Comparison of ENCODE assay signal across 26 cellular contexts in genomic region chr18:6504605-6505510, GRCh38.
DNase-seq lines count a peak whose midpoint lies in the region; ATAC-seq and TF ChIP-seq lines count a peak whose summit lies in the region.
"Had no signal": no experiment of that assay in that cellular context is flagged by ENCODE, and none has a peak within 500 bp of the region (broad histone marks: within the 10 kb centered on the region; RNA-seq: fewer than 3 reads in every experiment).

No MANE protein-coding gene starts in this region.

- H3K36me3 Mint-ChIP-seq in nephron progenitor cell (ENCODE audit: low read depth) = no peaks in the 10 kb centered on the region
- H3K36me3 Mint-ChIP-seq: CD14-positive monocyte; CD8-positive, alpha-beta memory T cell had no signal

- intact Hi-C loops in esophagus squamous epithelium (cut with DNase I) = no loop called here

- H3K27ac ChIP-seq in coronary artery = no peak overlapping the region
- H3K27ac ChIP-seq in esophagus squamous epithelium = no peak overlapping the region

- no peaks in the 10 kb centered on the region for H3K36me3 ChIP-seq in esophagus squamous epithelium
- H3K36me3 ChIP-seq: BE2C, HAP-1 had no signal

- H3K27ac Mint-ChIP-seq in nephron progenitor cell = peak overlapping the region; percentile 60
- H3K27ac Mint-ChIP-seq: CD14-positive monocyte; CD8-positive, alpha-beta memory T cell; GM23338 had no signal

- H3K9me3 ChIP-seq in esophagus squamous epithelium = no peaks in the 10 kb centered on the region
- H3K9me3 ChIP-seq: BE2C, HAP-1 had no signal

- no peak for ATAC-seq in HG03378 (IDR thresholded peaks at IDR 0.05; ENCODE audit: unreplicated experiment)
- ATAC-seq: GM12878, GM23338, HepG2, PC-3, SK-N-SH treated with all-trans-retinoic acid at 6 μM for 48 hours had no signal

- 69 to 77% methylated on average over 5 of the region's 5 CpGs for WGBS in esophagus squamous epithelium, 2 donors

- TF ChIP-seq POLR2A in esophagus squamous epithelium (IDR thresholded peaks at IDR 0.05) = no peak

- H3K27me3 ChIP-seq in esophagus squamous epithelium = no peaks in the 10 kb centered on the region
- H3K27me3 ChIP-seq: BE2C had no signal

- H3K27me3 Mint-ChIP-seq in nephron progenitor cell (ENCODE audit: low read depth, poor library complexity) = peaks cover 9% of the 10 kb centered on the region
- H3K27me3 Mint-ChIP-seq: CD8-positive, alpha-beta memory T cell had no signal

- H3K4me1 ChIP-seq in esophagus squamous epithelium = no peaks in the 10 kb centered on the region
- H3K4me1 ChIP-seq: BE2C, HAP-1 had no signal

- no peak for TF ChIP-seq CTCF in nephron progenitor cell (IDR thresholded peaks at IDR 0.05)
- no peak for TF ChIP-seq CTCF in coronary artery (IDR thresholded peaks at IDR 0.05)
- no peak for TF ChIP-seq CTCF in esophagus squamous epithelium (IDR thresholded peaks at IDR 0.05)

- H3K4me3 ChIP-seq in coronary artery = no peak overlapping the region
- H3K4me3 ChIP-seq in esophagus squamous epithelium = no peak overlapping the region
- H3K4me3 ChIP-seq: GM12878, GM23338, HAP-1 had no signal

- DNase-seq in NCI-H69 (lab: John Stamatoyannopoulos, UW) = peak; percentile 28
- peak; percentile 72 for DNase-seq in islet precursor cell
- DNase-seq in nephron progenitor cell = no peak
- no peak for DNase-seq in COR-L47 (lab: John Stamatoyannopoulos, UW)
- no peak for DNase-seq in coronary artery (ENCODE audit: low spot score)
- DNase-seq in esophagus squamous epithelium (lab: John Stamatoyannopoulos, UW) = no peak
- DNase-seq: BE2C; CD8-positive, alpha-beta memory T cell; DMS153; EL; GDM1; Karpas-422; NCI-H1092 treated with DMSO at 0.1 percent for 48 hours; NCI-H1436; NCI-H187; NCI-H2171 treated with DMSO at 0.1 percent for 48 hours; NCI-H524; NCI-H774; PC-3 had no signal

- H3K9me3 Mint-ChIP-seq in nephron progenitor cell = no peaks in the 10 kb centered on the region
- H3K9me3 Mint-ChIP-seq: GM23338 had no signal

- no peak overlapping the region for H3K4me3 Mint-ChIP-seq in nephron progenitor cell
- H3K4me3 Mint-ChIP-seq: CD14-positive monocyte; CD8-positive, alpha-beta memory T cell; GM23338 had no signal

- H3K4me1 Mint-ChIP-seq in nephron progenitor cell = no peaks in the 10 kb centered on the region
- H3K4me1 Mint-ChIP-seq: CD14-positive monocyte; CD8-positive, alpha-beta memory T cell had no signal

Comparison
In these comparisons a context has a peak if more than half of its experiments do, and no peak if none do; other contexts are left out.
1. DNase-seq: peak in NCI-H69 (single experiment) and islet precursor cell (single experiment); none in nephron progenitor cell (single experiment), COR-L47 (single experiment), coronary artery (single experiment) and esophagus squamous epithelium (single experiment).